27 cellular contexts compared by ENCODE assay signal in the genomic region with DNA sequence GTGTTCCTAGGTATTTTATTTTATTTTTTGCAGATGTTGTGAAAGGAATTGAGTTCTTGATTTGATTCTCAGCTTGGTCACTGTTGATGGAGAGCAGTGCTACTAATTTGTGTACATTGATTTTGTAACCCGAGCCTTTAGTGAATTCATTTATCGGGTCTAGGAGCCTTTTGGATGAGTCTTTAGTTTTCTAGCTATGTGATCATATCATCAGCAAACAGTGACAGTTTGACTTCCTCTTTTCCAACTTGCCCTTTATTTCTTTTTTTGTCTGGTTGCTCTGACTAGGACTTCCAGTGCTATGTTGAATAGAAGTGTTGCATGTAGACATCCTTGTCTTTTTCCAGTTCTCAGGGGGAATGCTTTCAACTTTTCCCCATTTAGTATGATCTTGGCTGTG.
DNase-seq lines count a peak whose midpoint lies in the region; ATAC-seq, FAIRE-seq and TF ChIP-seq lines count a peak whose summit lies in the region.
"Had no signal": no experiment of that assay in that cellular context is flagged by ENCODE, and none has a peak within 500 bp of the region (broad histone marks: within the 10 kb centered on the region; RNA-seq: fewer than 3 reads in every experiment).

No MANE protein-coding gene starts in this region.

- no peak overlapping the region for H3K27ac Mint-ChIP-seq in progenitor cell of endocrine pancreas
- H3K27ac Mint-ChIP-seq in glutamatergic neuron (ENCODE audit: unreplicated experiment), result no peak overlapping the region
- H3K27ac Mint-ChIP-seq: CD4-positive, alpha-beta T cell; GM23338; T-cell; T-helper 2 cell treated with Interferon-gamma antibody and Interleukin-4, amounts not matched to agents 5 μg/mL and 100 μg/mL, for 36 hours had no signal

- CTCF ChIA-PET in GM12878 (lab: Yijun Ruan, JAX), result no interaction called here

- TF ChIP-seq POLR2A in GM12878 (IDR thresholded peaks at IDR 0.05; ENCODE audit: low read depth, low read length), result no peak

- no peaks in the 10 kb centered on the region for H3K27me3 ChIP-seq in GM12878 (replicated peaks in 1 of 2; ENCODE audit: control insufficient read depth in 2 of 2, insufficient read depth in 2 of 2, low read length in 1 of 2)

- POLR2A ChIA-PET in GM12878 (lab: Charles Lee), result no interaction called here

- no peak overlapping the region for H3K4me2 ChIP-seq in GM12878 (ENCODE audit: control insufficient read depth, insufficient read depth)
- H3K4me2 ChIP-seq: GM23338, KMS-11, PC-9 had no signal

- no peak for TF ChIP-seq EP300 in GM12878 (IDR thresholded peaks at IDR 0.05; ENCODE audit: borderline replicate concordance in 1 of 2, control insufficient read depth in 1 of 2, low read depth in 2 of 2, low read length in 2 of 2)

- in situ Hi-C loops in KBM-7 (cut with MboI; ENCODE audit: low pct_unique_long_range_greater_than_20kb, low sequenced_read_pairs), result no loop called here
- in situ Hi-C loops in GM12878 (cut with MboI), result no loop called here

- RAD21 ChIA-PET in GM12878 (lab: Charles Lee; ENCODE audit: unreplicated experiment), result no interaction called here

- no TSS peak for BruUV-seq in GM12878 (replicated peaks; lab: Mats Ljungman, UMichigan)

- H3K4me3 Mint-ChIP-seq in progenitor cell of endocrine pancreas (ENCODE audit: low read depth) (no peak overlapping the region), glutamatergic neuron (ENCODE audit: unreplicated experiment) (no peak overlapping the region)
- H3K4me3 Mint-ChIP-seq: CD4-positive, alpha-beta T cell; GM23338; T-cell; T-helper 2 cell treated with Interferon-gamma antibody and Interleukin-4, amounts not matched to agents 5 μg/mL and 100 μg/mL, for 36 hours had no signal

- H3K79me2 ChIP-seq in GM12878 (ENCODE audit: control insufficient read depth, insufficient read depth, low read length), result no peaks in the 10 kb centered on the region

- TF ChIP-seq CTCF in GM12878 (IDR thresholded peaks at IDR 0.05 in 2 of 3, conservative IDR thresholded peaks at IDR 0.05 in 1 of 3; ENCODE audit: control insufficient read depth in 2 of 3, extremely low read depth in 1 of 3, insufficient read depth in 1 of 3, low read depth in 3 of 3, low read length in 3 of 3) (no peak), progenitor cell of endocrine pancreas (IDR thresholded peaks at IDR 0.05; ENCODE audit: unreplicated experiment) (no peak), glutamatergic neuron (IDR thresholded peaks at IDR 0.05; ENCODE audit: partially characterized antibody, unreplicated experiment) (no peak)

- no peak overlapping the region for H3K9ac ChIP-seq in GM12878 (ENCODE audit: control insufficient read depth, insufficient read depth, low read length)
- H3K9ac ChIP-seq: KMS-11 had no signal

- H3K27ac ChIP-seq in GM12878 (ENCODE audit: control insufficient read depth, insufficient read depth), result no peak overlapping the region
- H3K27ac ChIP-seq: KMS-11, PC-9, SK-N-MC had no signal

- no peak for ATAC-seq in GM12878
- ATAC-seq: GM23338, T-cell had no signal

- H3K36me3 Mint-ChIP-seq in progenitor cell of endocrine pancreas (ENCODE audit: insufficient read depth), result peaks cover 6% of the 10 kb centered on the region
- no peaks in the 10 kb centered on the region for H3K36me3 Mint-ChIP-seq in glutamatergic neuron (ENCODE audit: unreplicated experiment)

- no peak overlapping the region for H2AFZ ChIP-seq in GM12878 (ENCODE audit: control insufficient read depth, low read depth, low read length)
- H2AFZ ChIP-seq: GM23338, PC-9 had no signal

- H3K27me3 Mint-ChIP-seq in progenitor cell of endocrine pancreas, result no peaks in the 10 kb centered on the region
- no peaks in the 10 kb centered on the region for H3K27me3 Mint-ChIP-seq in glutamatergic neuron (ENCODE audit: unreplicated experiment)
- H3K27me3 Mint-ChIP-seq: CD4-positive, alpha-beta T cell had no signal

- H3K9me3 ChIP-seq in GM12878 (replicated peaks; ENCODE audit: control insufficient read depth, insufficient read depth, low read length), result no peaks in the 10 kb centered on the region
- H3K9me3 ChIP-seq: HAP-1 had no signal

- peak; percentile 24 for DNase-seq in KBM-7
- DNase-seq in NCI-H146 (lab: John Stamatoyannopoulos, UW), result peak; percentile 5
- peak; percentile 17 for DNase-seq in SKM-1 (lab: John Stamatoyannopoulos, UW; ENCODE audit: unreplicated experiment)
- no peak for DNase-seq in GM12878 (ENCODE audit: low read depth, low spot score)
- DNase-seq in progenitor cell of endocrine pancreas (ENCODE audit: low spot score, unreplicated experiment), result no peak
- DNase-seq in DMS 273 (lab: John Stamatoyannopoulos, UW; ENCODE audit: unreplicated experiment), result no peak
- no peak for DNase-seq in glutamatergic neuron
- DNase-seq: CD4-positive, alpha-beta T cell; COR-L47; DMS 273 treated with DMSO at 0.1 percent for 48 hours; DND-41; NCI-H1092; NCI-H1436; NCI-H2029; NCI-H2227 treated with DMSO at 0.1 percent for 48 hours; NCI-H510A; NCI-H82; PC-9; RPMI8226; SHP77; T-cell had no signal

- H3K9me3 Mint-ChIP-seq in progenitor cell of endocrine pancreas (ENCODE audit: low read depth) (no peaks in the 10 kb centered on the region), glutamatergic neuron (ENCODE audit: unreplicated experiment) (peaks cover 3% of the 10 kb centered on the region)
- H3K9me3 Mint-ChIP-seq: T-helper 2 cell treated with Interferon-gamma antibody and Interleukin-4, amounts not matched to agents 5 μg/mL and 100 μg/mL, for 36 hours had no signal

- H3K4me1 Mint-ChIP-seq in progenitor cell of endocrine pancreas (ENCODE audit: low read depth) (no peaks in the 10 kb centered on the region), glutamatergic neuron (ENCODE audit: low read depth, unreplicated experiment) (peaks cover 6% of the 10 kb centered on the region)
- H3K4me1 Mint-ChIP-seq: GM23338, T-cell had no signal

- 84% methylated on average over 2 of the region's 2 CpGs for WGBS in GM12878 (ENCODE audit: insufficient coverage, insufficient replicate concordance, low lambda C conversion rate, missing lambda C conversion rate)

- H4K20me1 ChIP-seq in GM12878 (ENCODE audit: control insufficient read depth, insufficient read depth), result no peaks in the 10 kb centered on the region

- FAIRE-seq in GM12878 (lab: Jason Lieb, UNC), result no peak
- FAIRE-seq: GM12892 had no signal

- no peaks in the 10 kb centered on the region for H3K4me1 ChIP-seq in GM12878 (ENCODE audit: control insufficient read depth, insufficient read depth, low read length)
- H3K4me1 ChIP-seq: HAP-1 had no signal

- no peak overlapping the region for H3K4me3 ChIP-seq in GM12878
- H3K4me3 ChIP-seq: GM23338, HAP-1, PC-9, SK-N-MC had no signal

- H3K36me3 ChIP-seq in GM12878 (ENCODE audit: control insufficient read depth in 2 of 2, insufficient read depth in 2 of 2, low read length in 1 of 2), result no peaks in the 10 kb centered on the region
- H3K36me3 ChIP-seq: HAP-1 had no signal

- no peak for TF ChIP-seq RAD21 in GM12878 (IDR thresholded peaks at IDR 0.05; ENCODE audit: insufficient read depth, low read depth, low read length)

- SMC1A ChIA-PET in GM12878 (lab: Charles Lee; ENCODE audit: uncharacterized antibody, unreplicated experiment), result no interaction called here

- intact Hi-C loops in GM12878 (cut with micrococcal nuclease; ENCODE audit: unreplicated experiment), result no loop called here

TF ChIP-seq in GM12878, 131 proteins besides CTCF, POLR2A, EP300 and RAD21:
- TF ChIP-seq KLF5 (IDR thresholded peaks at IDR 0.05; ENCODE audit: partially characterized antibody), result no peak
- no peak for TF ChIP-seq CEBPB (IDR thresholded peaks at IDR 0.05; ENCODE audit: borderline replicate concordance in 1 of 2, low read depth in 2 of 2, low read length in 2 of 2)
- TF ChIP-seq SPI1 (IDR thresholded peaks at IDR 0.05; ENCODE audit: borderline replicate concordance, insufficient read depth, low read depth, low read length), result peak; percentile 45; the same call in 1 of the 2 replicates
- TF ChIP-seq, protein P1, sequence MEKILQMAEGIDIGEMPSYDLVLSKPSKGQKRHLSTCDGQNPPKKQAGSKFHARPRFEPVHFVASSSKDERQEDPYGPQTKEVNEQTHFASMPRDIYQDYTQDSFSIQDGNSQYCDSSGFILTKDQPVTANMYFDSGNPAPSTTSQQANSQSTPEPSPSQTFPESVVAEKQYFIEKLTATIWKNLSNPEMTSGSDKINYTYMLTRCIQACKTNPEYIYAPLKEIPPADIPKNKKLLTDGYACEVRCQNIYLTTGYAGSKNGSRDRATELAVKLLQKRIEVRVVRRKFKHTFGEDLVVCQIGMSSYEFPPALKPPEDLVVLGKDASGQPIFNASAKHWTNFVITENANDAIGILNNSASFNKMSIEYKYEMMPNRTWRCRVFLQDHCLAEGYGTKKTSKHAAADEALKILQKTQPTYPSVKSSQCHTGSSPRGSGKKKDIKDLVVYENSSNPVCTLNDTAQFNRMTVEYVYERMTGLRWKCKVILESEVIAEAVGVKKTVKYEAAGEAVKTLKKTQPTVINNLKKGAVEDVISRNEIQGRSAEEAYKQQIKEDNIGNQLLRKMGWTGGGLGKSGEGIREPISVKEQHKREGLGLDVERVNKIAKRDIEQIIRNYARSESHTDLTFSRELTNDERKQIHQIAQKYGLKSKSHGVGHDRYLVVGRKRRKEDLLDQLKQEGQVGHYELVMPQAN (conservative IDR thresholded peaks at IDR 0.05), result no peak
- no peak for TF ChIP-seq IRF4 (IDR thresholded peaks at IDR 0.05; ENCODE audit: low read depth, low read length)

Comparison
In these comparisons a context has a peak if more than half of its experiments do, and no peak if none do; other contexts are left out.
1. DNase-seq: peak in KBM-7 (single experiment), NCI-H146 (single experiment) and SKM-1 (single experiment); none in GM12878 (single experiment), progenitor cell of endocrine pancreas (single experiment), DMS 273 (single experiment) and glutamatergic neuron (single experiment).